Comparison of ENCODE assay signal across 21 cellular contexts in the genomic region with DNA sequence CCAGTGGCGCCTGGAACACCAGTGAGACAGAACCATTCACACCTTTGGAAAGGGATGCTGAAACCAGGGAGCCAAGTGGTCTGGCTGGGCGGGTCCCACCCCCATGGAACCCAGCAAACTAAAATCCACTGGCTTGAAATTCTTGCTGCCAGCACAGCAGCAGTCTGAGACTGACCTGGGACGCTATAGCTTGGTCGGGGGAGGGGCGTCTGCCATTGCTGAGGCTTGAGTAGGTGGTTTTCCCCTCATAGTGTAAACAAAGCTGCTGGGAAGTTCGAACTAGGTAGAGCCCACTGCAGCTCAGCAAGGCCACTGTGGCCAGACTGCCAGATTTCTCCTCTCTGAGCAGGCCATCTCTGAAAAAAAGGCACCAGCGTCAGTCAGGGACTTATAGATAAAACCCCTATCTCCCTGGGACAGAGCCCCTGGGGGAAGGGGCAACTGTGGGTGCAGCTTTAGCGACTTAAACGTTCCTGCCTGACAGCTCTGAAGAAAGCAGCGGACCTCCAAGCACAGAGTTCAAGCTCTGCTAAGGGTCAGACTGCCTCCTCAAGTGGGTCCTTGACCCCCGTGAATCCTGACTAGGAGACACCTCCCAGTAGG. TPM values are rescaled to one million over a fixed set of nuclear protein-coding genes. Genes with fewer than 3 reads are reported as not detected.
A peak's percentile ranks its signal among the peaks of the same experiment; 100 is the strongest.
DNase-seq lines count a peak whose midpoint lies in the region; ATAC-seq and TF ChIP-seq lines count a peak whose summit lies in the region.
"Had no signal": no experiment of that assay in that cellular context is flagged by ENCODE, and none has a peak within 500 bp of the region (broad histone marks: within the 10 kb centered on the region; RNA-seq: fewer than 3 reads in every experiment).

No MANE protein-coding gene starts in this region.

- no peak overlapping the region for H3K14ac ChIP-seq in mesenchymal stem cell (ENCODE audit: low read length in 2 of 2)

- no peak overlapping the region for H3K23ac ChIP-seq in mesenchymal stem cell (ENCODE audit: low read length in 2 of 2)

- H3K27me3 ChIP-seq in HUES6 (ENCODE audit: control insufficient read depth, insufficient read depth, low read length) (no peaks in the 10 kb centered on the region), endodermal cell (ENCODE audit: control insufficient read depth, insufficient read depth, low read length, poor library complexity, severe bottlenecking) (no peaks in the 10 kb centered on the region), mesenchymal stem cell (ENCODE audit: control insufficient read depth in 1 of 2, insufficient read depth in 1 of 2, low read length in 2 of 2) (no peaks in the 10 kb centered on the region), HAP-1 (ENCODE audit: low read depth) (no peaks in the 10 kb centered on the region)
- H3K27me3 ChIP-seq: MG63, SJCRH30 had no signal

- H3K4ac ChIP-seq in mesenchymal stem cell (ENCODE audit: low read depth in 1 of 2, low read length in 2 of 2): no peak overlapping the region

- H3K4me2 ChIP-seq in mesenchymal stem cell (ENCODE audit: low read length, poor library complexity, severe bottlenecking): no peak overlapping the region
- H3K4me2 ChIP-seq: PC-9 had no signal

- H3K9me3 ChIP-seq in HUES6 (ENCODE audit: control insufficient read depth, insufficient read depth, low read depth, low read length): no peaks in the 10 kb centered on the region
- peaks cover 10% of the 10 kb centered on the region for H3K9me3 ChIP-seq in endodermal cell (ENCODE audit: control insufficient read depth, low read length)
- no peaks in the 10 kb centered on the region for H3K9me3 ChIP-seq in mesenchymal stem cell (ENCODE audit: control insufficient read depth, low read length)
- H3K9me3 ChIP-seq in HAP-1: no peaks in the 10 kb centered on the region
- H3K9me3 ChIP-seq: MG63, SJCRH30 had no signal

- H2AFZ ChIP-seq in mesenchymal stem cell (ENCODE audit: low read depth, low read length): no peak overlapping the region
- H2AFZ ChIP-seq: PC-9 had no signal

- no peak for ATAC-seq in GM18868 (IDR thresholded peaks at IDR 0.05; ENCODE audit: unreplicated experiment)
- ATAC-seq: HCT116, Right ventricle myocardium inferior, SK-N-SH treated with all-trans-retinoic acid at 6 μM for 48 hours had no signal

- H3K27ac ChIP-seq in HUES6 (ENCODE audit: low read depth, low read length) (no peak overlapping the region), endodermal cell (ENCODE audit: low read depth, low read length) (no peak overlapping the region), mesenchymal stem cell (ENCODE audit: low read length, poor library complexity, severe bottlenecking) (no peak overlapping the region)
- H3K27ac ChIP-seq: PC-9, SJCRH30 had no signal

- H3K4me3 Mint-ChIP-seq in endodermal cell: no peak overlapping the region

- in situ Hi-C loops in HAP-1 (cut with MboI; ENCODE audit: low sequenced_read_pairs): no loop called here

- H3K4me1 ChIP-seq in HUES6 (ENCODE audit: control insufficient read depth, insufficient read depth, low read length): peaks cover 12% of the 10 kb centered on the region
- no peaks in the 10 kb centered on the region for H3K4me1 ChIP-seq in endodermal cell (ENCODE audit: control insufficient read depth, insufficient read depth, low read length)
- H3K4me1 ChIP-seq in mesenchymal stem cell (ENCODE audit: control insufficient read depth, insufficient read depth, low read depth, low read length): no peaks in the 10 kb centered on the region
- no peaks in the 10 kb centered on the region for H3K4me1 ChIP-seq in HAP-1
- H3K4me1 ChIP-seq: SJCRH30 had no signal

- H2BK12ac ChIP-seq in mesenchymal stem cell (ENCODE audit: low read length in 2 of 2): no peak overlapping the region

- H3K27me3 Mint-ChIP-seq in endodermal cell (ENCODE audit: insufficient read depth): no peaks in the 10 kb centered on the region

- H2AK5ac ChIP-seq in mesenchymal stem cell (ENCODE audit: low read length, severe bottlenecking): no peak overlapping the region

- H3K27ac Mint-ChIP-seq in endodermal cell: peak overlapping the region; percentile 44

- H3K9ac ChIP-seq in HUES6 (ENCODE audit: low read length) (peak overlapping the region; percentile 20), endodermal cell (ENCODE audit: extremely low read depth, low read length, poor library complexity, severe bottlenecking) (no peak overlapping the region), mesenchymal stem cell (ENCODE audit: low read length) (no peak overlapping the region)

- H3K36me3 ChIP-seq in HUES6 (ENCODE audit: control insufficient read depth, insufficient read depth, low read length) (peaks cover 8% of the 10 kb centered on the region), endodermal cell (ENCODE audit: control insufficient read depth, insufficient read depth, low read length) (peaks cover 53% of the 10 kb centered on the region), mesenchymal stem cell (ENCODE audit: control insufficient read depth in 1 of 2, insufficient read depth in 2 of 2, low read depth in 1 of 2, low read length in 2 of 2) (peaks cover 19 to 42% of the 10 kb centered on the region in 2 experiments), HAP-1 (replicated peaks) (peaks cover 21% of the 10 kb centered on the region)

- H3K4me1 Mint-ChIP-seq in endodermal cell: peaks cover 10% of the 10 kb centered on the region

- H4K8ac ChIP-seq in mesenchymal stem cell (ENCODE audit: low read length): no peak overlapping the region

- H3K4me3 ChIP-seq in HUES6 (ENCODE audit: low read depth, low read length) (no peak overlapping the region), endodermal cell (ENCODE audit: low read length) (no peak overlapping the region), mesenchymal stem cell (ENCODE audit: insufficient read depth in 1 of 2, low read depth in 1 of 2, low read length in 2 of 2) (no peak overlapping the region), HAP-1 (no peak overlapping the region)
- H3K4me3 ChIP-seq: MG63, PC-9, SJCRH30 had no signal

- no peak overlapping the region for H3K18ac ChIP-seq in mesenchymal stem cell (ENCODE audit: low read depth in 1 of 2, low read length in 2 of 2)

- TF ChIP-seq CTCF in endodermal cell (conservative IDR thresholded peaks at IDR 0.05): no peak

- peak; percentile 71 for DNase-seq in ELF-1 (ENCODE audit: low read depth, low spot score)
- DNase-seq in endodermal cell: peak; percentile 74
- no peak for DNase-seq in mesenchymal stem cell
- DNase-seq in HAP-1 (ENCODE audit: low spot score in 2 of 2): no peak
- no peak for DNase-seq in activated CD8-positive, alpha-beta memory T cell treated with anti-CD3 and anti-CD28 coated beads, Interleukin-2, amount 50 U/mL, for 48 hours
- DNase-seq: Calu3; DMS79 treated with DMSO at 0.1 percent for 48 hours; KG1; MG63; NCI-H2029; NCI-H446 treated with DMSO at 0.1 percent for 48 hours; NCI-H526; NCI-H82; NK-92 treated with Interleukin-12 subunit alpha and Interleukin-12 subunit beta, amount 100 ng/mL, for 24 hours; PC-9; SJCRH30 had no signal

- peaks cover 31% of the 10 kb centered on the region for H3K9me3 Mint-ChIP-seq in endodermal cell

- no peak overlapping the region for H2BK120ac ChIP-seq in mesenchymal stem cell (ENCODE audit: low read depth, low read length)

- WGBS in endodermal cell (ENCODE audit: insufficient coverage in 1 of 2, insufficient read length in 1 of 2), 2 experiments: 86 to 88% methylated on average over 9 to 11 of the region's 11 CpGs
- WGBS in mesenchymal stem cell: 71% methylated on average over 11 of the region's 11 CpGs

- no peak overlapping the region for H2BK5ac ChIP-seq in mesenchymal stem cell (ENCODE audit: low read depth, low read length, poor library complexity, severe bottlenecking)

- peaks cover 12% of the 10 kb centered on the region for H3K79me1 ChIP-seq in mesenchymal stem cell (replicated peaks; ENCODE audit: low read length, poor library complexity, severe bottlenecking)

- H3K36me3 Mint-ChIP-seq in endodermal cell (ENCODE audit: low read depth): peaks cover 60% of the 10 kb centered on the region

- H4K91ac ChIP-seq in mesenchymal stem cell (ENCODE audit: low read length): no peak overlapping the region

- H2BK15ac ChIP-seq in mesenchymal stem cell (ENCODE audit: low read depth, poor library complexity, severe bottlenecking): peak overlapping the region; percentile 19

RNA-seq across cellular contexts. Expression of a gene that starts 42.0 kb away (rescaled TPM):
- 10 to 100 TPM; 11.7 to 20.8 TPM for total RNA-seq in endodermal cell
- polyA plus RNA-seq in endodermal cell (2013, experiment 1 of 2): 14.2 TPM
- polyA plus RNA-seq in endodermal cell (2013, experiment 2 of 2): 13.1 TPM
- 12.3 TPM for polyA plus RNA-seq in mesenchymal stem cell (2013, experiment 1 of 2)
- polyA plus RNA-seq in mesenchymal stem cell (2013, experiment 2 of 2): 14.1 TPM

Comparison
In these comparisons a context has a peak if more than half of its experiments do, and no peak if none do; other contexts are left out.
1. DNase-seq: peak in ELF-1 (single experiment) and endodermal cell (single experiment); none in mesenchymal stem cell (single experiment), HAP-1 (0 of 2) and activated CD8-positive, alpha-beta memory T cell treated with anti-CD3 and anti-CD28 coated beads, Interleukin-2, amount 50 U/mL, for 48 hours (single experiment).